In genomic region chr5:43603535-43604363, GRCh38 we compare ENCODE assay signal across 8 cellular contexts. TPM values are rescaled to one million over a fixed set of nuclear protein-coding genes. Genes with fewer than 3 reads are reported as not detected.
DNase-seq lines count a peak whose midpoint lies in the region; ATAC-seq and TF ChIP-seq lines count a peak whose summit lies in the region.

No MANE protein-coding gene starts in this region.

- DNase-seq in BE2C: peak; percentile 67
- peak; percentile 39 for DNase-seq in GM19238 (ENCODE audit: insufficient read length, low spot score)
- DNase-seq in NCI-H774 (lab: John Stamatoyannopoulos, UW): peak; percentile 91
- DNase-seq in activated CD8-positive, alpha-beta memory T cell treated with anti-CD3 and anti-CD28 coated beads for 48 hours (ENCODE audit: low read depth in 2 of 3, low spot score in 2 of 3): peak; percentile 21 to 45 (median 44)
- DNase-seq in endodermal cell: peak; percentile 79
- peak; percentile 59 for DNase-seq in midbrain (lab: John Stamatoyannopoulos, UW)
- peak; percentile 26 to 48 for DNase-seq in stimulated activated CD8-positive, alpha-beta memory T cell treated with anti-CD3 and anti-CD28 coated beads, Interleukin-2, amount 100 ng/mL, for 1 hour (ENCODE audit: low read depth in 2 of 2)

- no peaks in the 10 kb centered on the region for H3K27me3 Mint-ChIP-seq in endodermal cell (ENCODE audit: insufficient read depth)

- peak overlapping the region; percentile 59 for H3K9ac ChIP-seq in endodermal cell (ENCODE audit: extremely low read depth, low read length, poor library complexity, severe bottlenecking)

- H3K4me1 ChIP-seq in BE2C: no peaks in the 10 kb centered on the region; the same call in 1 of the 2 replicates
- no peaks in the 10 kb centered on the region for H3K4me1 ChIP-seq in endodermal cell (ENCODE audit: control insufficient read depth, insufficient read depth, low read length)

- 15 to 29% methylated on average over 20 to 39 of the region's 39 CpGs for WGBS in endodermal cell (ENCODE audit: insufficient coverage in 1 of 2, insufficient read length in 1 of 2), 2 experiments

- H3K9me3 ChIP-seq in BE2C: no peaks in the 10 kb centered on the region
- peaks cover 18% of the 10 kb centered on the region for H3K9me3 ChIP-seq in endodermal cell (ENCODE audit: control insufficient read depth, low read length)

- peaks cover 19% of the 10 kb centered on the region for H3K4me1 Mint-ChIP-seq in endodermal cell

- H3K27me3 ChIP-seq in BE2C: no peaks in the 10 kb centered on the region
- H3K27me3 ChIP-seq in endodermal cell (ENCODE audit: control insufficient read depth, insufficient read depth, low read length, poor library complexity, severe bottlenecking): no peaks in the 10 kb centered on the region

- TF ChIP-seq CTCF in BE2C (IDR thresholded peaks at IDR 0.05; ENCODE audit: low read depth, low read length) (no peak), endodermal cell (conservative IDR thresholded peaks at IDR 0.05) (no peak)

- peak overlapping the region; percentile 7 for H3K27ac Mint-ChIP-seq in endodermal cell

- H3K4me3 ChIP-seq in BE2C (ENCODE audit: low read depth, low read length): peak overlapping the region; percentile 84
- H3K4me3 ChIP-seq in endodermal cell (ENCODE audit: low read length): peak overlapping the region; percentile 87

- peaks cover 16% of the 10 kb centered on the region for H3K36me3 Mint-ChIP-seq in endodermal cell (ENCODE audit: low read depth)

- H3K9me3 Mint-ChIP-seq in endodermal cell: peaks cover 19% of the 10 kb centered on the region

- no peaks in the 10 kb centered on the region for H3K36me3 ChIP-seq in BE2C
- peaks cover 8% of the 10 kb centered on the region for H3K36me3 ChIP-seq in endodermal cell (ENCODE audit: control insufficient read depth, insufficient read depth, low read length)

- no peak overlapping the region for H3K27ac ChIP-seq in endodermal cell (ENCODE audit: low read depth, low read length)

- peak overlapping the region; percentile 76 for H3K4me3 Mint-ChIP-seq in endodermal cell

- ATAC-seq in HG03442 (IDR thresholded peaks at IDR 0.05; ENCODE audit: unreplicated experiment): peak; percentile 52

RNA-seq across cellular contexts. Expression of gene NNT, which starts 0.8 kb away (rescaled TPM):
- polyA plus RNA-seq in BE2C (2012; ENCODE audit: insufficient read depth, insufficient read length, low read depth): 31.4 TPM
- 10 to 100 TPM; 27.5 to 27.9 TPM for total RNA-seq in endodermal cell
- 26.1 TPM for polyA plus RNA-seq in endodermal cell (2013, experiment 1 of 2)
- polyA plus RNA-seq in endodermal cell (2013, experiment 2 of 2): 26.3 TPM

RNA-seq across cellular contexts. Expression of gene PAIP1, which starts 46.9 kb away (rescaled TPM):
- polyA plus RNA-seq in BE2C (2012; ENCODE audit: insufficient read depth, insufficient read length, low read depth): 58.3 TPM
- 100 to 1,000 TPM; 115 to 118 TPM for total RNA-seq in endodermal cell
- polyA plus RNA-seq in endodermal cell (2013, experiment 1 of 2): 137 TPM
- 134 TPM for polyA plus RNA-seq in endodermal cell (2013, experiment 2 of 2)

Comparison
In these comparisons a context has a peak if more than half of its experiments do, and no peak if none do; other contexts are left out.
1. DNase-seq: peak in every context shown above with its lines; median percentile 91 in NCI-H774; 79 in endodermal cell; 67 in BE2C; 59 in midbrain; 44 in activated CD8-positive, alpha-beta memory T cell treated with anti-CD3 and anti-CD28 coated beads for 48 hours; 39 in GM19238; 37 in stimulated activated CD8-positive, alpha-beta memory T cell treated with anti-CD3 and anti-CD28 coated beads, Interleukin-2, amount 100 ng/mL, for 1 hour.